In genomic region chr2:38876407-38876806, GRCh38 we compare ENCODE assay signal across 8 cellular contexts. TPM values are rescaled to one million over a fixed set of nuclear protein-coding genes. Genes with fewer than 3 reads are reported as not detected.
A peak's percentile ranks its signal among the peaks of the same experiment; 100 is the strongest.
DNase-seq lines count a peak whose midpoint lies in the region; ATAC-seq and TF ChIP-seq lines count a peak whose summit lies in the region.

No MANE protein-coding gene starts in this region.

- ATAC-seq in Panc1 (peak; percentile 18), psoas muscle (no peak), GM18909 (IDR thresholded peaks at IDR 0.05; ENCODE audit: poor library complexity, unreplicated experiment) (no peak), GM18907 (IDR thresholded peaks at IDR 0.05; ENCODE audit: unreplicated experiment) (no peak), HG03442 (IDR thresholded peaks at IDR 0.05; ENCODE audit: unreplicated experiment) (no peak)

- CTCF ChIA-PET in Panc1 (lab: Charles Lee) = interaction anchor here (0.6 kb wide), 1 partner anchor 26 kb away, joined by 5 read pairs; no protein-coding TSS in a partner anchor

- in situ Hi-C loops in G401 (cut with HindIII; ENCODE audit: low sequenced_read_pairs) = no loop called here
- in situ Hi-C loops in Panc1 (cut with HindIII; ENCODE audit: low pct_unique_long_range_greater_than_20kb, low sequenced_read_pairs) = no loop called here
- in situ Hi-C loops in GM13976 (cut with MboI; ENCODE audit: low sequenced_read_pairs, unreplicated experiment) = no loop called here

- DNase-seq in G401 (ENCODE audit: low spot score) (peak; percentile 4), Panc1 (ENCODE audit: low read depth, low spot score) (no peak), esophagus squamous epithelium (lab: John Stamatoyannopoulos, UW) (no peak), psoas muscle (no peak), GM13976 (ENCODE audit: low spot score) (no peak)

- H3K9me3 ChIP-seq in Panc1 (ENCODE audit: control insufficient read depth, insufficient read depth, low read depth, low read length) (no peaks in the 10 kb centered on the region), esophagus squamous epithelium (no peaks in the 10 kb centered on the region), psoas muscle (peaks cover 4% of the 10 kb centered on the region)

- intact Hi-C loops in Panc1 (cut with micrococcal nuclease; ENCODE audit: unreplicated experiment) = no loop called here
- intact Hi-C loops in esophagus squamous epithelium (cut with DNase I) = no loop called here
- intact Hi-C loops in psoas muscle (cut with DNase I) = no loop called here

- no TSS peak for BruUV-seq in Panc1 (replicated peaks; lab: Mats Ljungman, UMichigan)

- peak overlapping the region; percentile 76 to 99 for H3K4me3 ChIP-seq in Panc1 (ENCODE audit: low read depth in 2 of 2, low read length in 2 of 2)
- H3K4me3 ChIP-seq in esophagus squamous epithelium = peak overlapping the region; percentile 83 to 91 (median 88)
- peak overlapping the region; percentile 96 for H3K4me3 ChIP-seq in psoas muscle

- POLR2A ChIA-PET in Panc1 (lab: Charles Lee) = interaction anchor here (1.4 kb wide), 1 partner anchor 125 kb away, joined by 15 read pairs; the partner anchor contains the start of gene SRSF7

- no peak for TF ChIP-seq CTCF in Panc1 (IDR thresholded peaks at IDR 0.05)
- TF ChIP-seq CTCF in esophagus squamous epithelium (IDR thresholded peaks at IDR 0.05) = no peak
- TF ChIP-seq CTCF in psoas muscle (IDR thresholded peaks at IDR 0.05) = no peak
- TF ChIP-seq CTCF in GM13976 (IDR thresholded peaks at IDR 0.05; ENCODE audit: borderline replicate concordance, control extremely low read depth, extremely low read depth, insufficient read depth, missing control alignments) = no peak

- H3K4me1 ChIP-seq in Panc1 (ENCODE audit: control insufficient read depth, insufficient read depth, low read length) (peaks cover 5% of the 10 kb centered on the region; the same call in 1 of the 2 replicates), esophagus squamous epithelium (peaks cover 8 to 20% (median 12%) of the 10 kb centered on the region in 3 donors), psoas muscle (peaks cover 10% of the 10 kb centered on the region)

- H3K36me3 ChIP-seq in Panc1 (ENCODE audit: control insufficient read depth, insufficient read depth, low read length) (peaks cover 3% of the 10 kb centered on the region), esophagus squamous epithelium (peaks cover 0 to 3% (median 0%) of the 10 kb centered on the region in 3 donors), psoas muscle (ENCODE audit: insufficient read depth in 1 of 2, low read depth in 1 of 2) (peaks cover 0 to 14% of the 10 kb centered on the region in 2 donors)

- H3K27ac ChIP-seq in Panc1 (ENCODE audit: low read length) = peak overlapping the region; percentile 83
- peak overlapping the region in 3 of 4 donors; percentile 72 to 84 (median 82) for H3K27ac ChIP-seq in esophagus squamous epithelium
- H3K27ac ChIP-seq in psoas muscle = no peak overlapping the region

- H3K27me3 ChIP-seq in Panc1 (ENCODE audit: control insufficient read depth, insufficient read depth, low read length) (no peaks in the 10 kb centered on the region), esophagus squamous epithelium (no peaks in the 10 kb centered on the region), psoas muscle (ENCODE audit: insufficient read depth in 3 of 3, low read length in 2 of 3) (no peaks in the 10 kb centered on the region)

- 21 to 31% methylated on average over 10 of the region's 10 CpGs for WGBS in esophagus squamous epithelium, 2 donors
- WGBS in psoas muscle, 3 donors = 27 to 34% (median 30%) methylated on average over 10 of the region's 10 CpGs

- TF ChIP-seq POLR2A in esophagus squamous epithelium (IDR thresholded peaks at IDR 0.05) = no peak

RNA-seq across cellular contexts. Expression of gene MORN2, which starts 0.6 kb away (rescaled TPM):
- total RNA-seq in G401 (2014; rRNA removed; shearing (Covaris generic)) = 29.6 and 30.5 TPM in 2 replicates
- total RNA-seq in Panc1 (2021; ENCODE audit: unreplicated experiment) = 10.1 TPM
- polyA plus RNA-seq in Panc1 (2012; ENCODE audit: insufficient read length) = 10.1 TPM
- total RNA-seq in esophagus squamous epithelium = 10 to 100 TPM in 2 of 4 donors, 1 to 10 TPM in 2; 6.1 to 14.9 (median 10.6) TPM
- 10 to 100 TPM in 3 of 4 donors, 1 to 10 TPM in 1; 8.2 to 18.9 (median 14.1) TPM for total RNA-seq in psoas muscle
- 10 to 100 TPM; 21.4 to 35.3 (median 26.3) TPM for polyA plus RNA-seq in psoas muscle

RNA-seq across cellular contexts. Expression of gene DHX57, which starts 0.7 kb away (rescaled TPM):
- total RNA-seq in G401 (2014; rRNA removed; shearing (Covaris generic)) = 35.8 and 38.1 TPM in 2 replicates
- total RNA-seq in Panc1 (2021; ENCODE audit: unreplicated experiment) (20.6 TPM), esophagus squamous epithelium (10 to 100 TPM in 2 of 4 donors, 1 to 10 TPM in 2; 7.1 to 13.5 (median 10.1) TPM), psoas muscle (10 to 100 TPM; 11.6 to 15.3 (median 13.6) TPM)
- 18.0 TPM for polyA plus RNA-seq in Panc1 (2012; ENCODE audit: insufficient read length)
- polyA plus RNA-seq in psoas muscle = 1 to 10 TPM; 7.7 to 8.7 (median 8.5) TPM

RNA-seq across cellular contexts. Expression of gene ARHGEF33, which starts 13.3 kb away (rescaled TPM):
- total RNA-seq in G401 (2014; rRNA removed; shearing (Covaris generic)) = not detected in 2 replicates
- 0.41 TPM for total RNA-seq in Panc1 (2021; ENCODE audit: unreplicated experiment)
- polyA plus RNA-seq in Panc1 (2012; ENCODE audit: insufficient read length) = 0.71 TPM
- under 1 TPM; 0.04 to 0.49 (median 0.35) TPM for total RNA-seq in esophagus squamous epithelium
- under 1 TPM; 0.15 to 0.58 (median 0.15) TPM for total RNA-seq in psoas muscle
- polyA plus RNA-seq in psoas muscle = under 1 TPM; 0.03 to 0.25 (median 0.13) TPM
